In the genomic region with DNA sequence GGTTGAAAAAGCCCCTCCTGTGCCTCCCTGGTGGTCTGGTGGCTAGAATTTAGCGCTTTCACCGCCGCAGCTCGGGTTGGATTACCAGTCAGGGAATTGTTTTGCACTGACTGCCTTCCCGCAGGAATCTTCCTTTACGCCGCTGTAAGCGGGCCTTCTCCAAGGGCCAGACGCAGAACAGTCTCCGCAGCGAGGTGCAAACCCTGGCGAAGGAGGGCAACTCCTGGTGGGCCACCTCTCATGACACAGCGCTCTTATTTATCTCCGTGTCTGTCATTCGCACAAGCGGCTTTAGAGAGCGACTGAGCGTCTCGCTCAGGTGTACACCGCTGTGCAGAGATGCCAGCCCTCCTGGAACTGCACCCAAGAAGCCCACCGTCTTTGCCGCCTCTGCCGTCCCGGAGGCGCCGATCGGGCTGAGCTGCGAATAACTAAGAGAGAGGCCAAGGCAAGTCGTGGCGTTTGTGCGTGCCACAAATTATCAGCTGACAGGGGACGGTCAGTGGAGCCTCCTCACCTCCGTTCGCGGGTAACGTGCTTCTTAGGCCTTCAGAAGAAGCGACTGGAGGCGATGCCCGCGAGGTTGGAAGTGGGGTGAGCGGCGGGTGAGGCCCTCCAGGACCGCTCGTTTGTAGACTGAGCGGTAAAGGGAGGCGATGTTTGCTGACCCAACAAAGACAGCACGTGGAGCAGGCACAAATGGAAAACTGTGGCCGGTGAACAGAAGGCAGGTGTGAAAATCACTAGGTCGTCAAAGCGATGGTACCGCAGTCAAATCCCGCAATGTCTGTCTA, we compare ENCODE assay signal across 14 cellular contexts.
DNase-seq lines count a peak whose midpoint lies in the region; ATAC-seq, FAIRE-seq and TF ChIP-seq lines count a peak whose summit lies in the region.
"Had no signal": no experiment of that assay in that cellular context is flagged by ENCODE, and none has a peak within 500 bp of the region (broad histone marks: within the 10 kb centered on the region; RNA-seq: fewer than 3 reads in every experiment).

No MANE protein-coding gene starts in this region.

- no peak for FAIRE-seq in keratinocyte (lab: Jason Lieb, UNC)
- FAIRE-seq: GM12878, K562 had no signal

- H3K4me1 Mint-ChIP-seq in activated naive CD8-positive, alpha-beta T cell (ENCODE audit: low read depth) = peaks cover 39% of the 10 kb centered on the region
- peaks cover 12% of the 10 kb centered on the region for H3K4me1 Mint-ChIP-seq in type B pancreatic cell (ENCODE audit: unreplicated experiment)

- CTCF ChIA-PET in PC-3 (lab: Charles Lee) = no interaction called here

- H3K79me2 ChIP-seq in keratinocyte (ENCODE audit: control insufficient read depth, insufficient read depth, low read length) (no peaks in the 10 kb centered on the region), PC-3 (ENCODE audit: low read length) (no peaks in the 10 kb centered on the region)

- H3K27ac ChIP-seq in keratinocyte (ENCODE audit: control insufficient read depth, insufficient read depth, low read length) (no peak overlapping the region), PC-3 (ENCODE audit: low read length) (no peak overlapping the region)

- H3F3A ChIP-seq in PC-3 (ENCODE audit: low read length, unreplicated experiment) = no peaks in the 10 kb centered on the region

- no peak for ATAC-seq in PC-3
- ATAC-seq: GM12878, K562 had no signal

- H3K36me3 ChIP-seq in keratinocyte (ENCODE audit: control insufficient read depth in 2 of 2, extremely low read depth in 1 of 2, insufficient read depth in 2 of 2, low read length in 2 of 2) (no peaks in the 10 kb centered on the region), PC-3 (ENCODE audit: low read depth, low read length) (no peaks in the 10 kb centered on the region)

- H3K9me3 ChIP-seq in keratinocyte (ENCODE audit: control insufficient read depth, low read depth, low read length) (peaks cover 3% of the 10 kb centered on the region), PC-3 (ENCODE audit: low read length) (no peaks in the 10 kb centered on the region)

- H3K4me1 ChIP-seq in keratinocyte (ENCODE audit: control insufficient read depth, extremely low read depth, insufficient read depth, low read length) (peaks cover 11% of the 10 kb centered on the region), PC-3 (ENCODE audit: insufficient read depth, low read length) (peaks cover 13% of the 10 kb centered on the region)

- intact Hi-C loops in PC-3 (cut with micrococcal nuclease) = no loop called here

- dilution Hi-C loops in keratinocyte (cut with MboI; ENCODE audit: extremely low pct_ligation_motif_present, low sequenced_read_pairs) = no loop called here

- peaks cover 71% of the 10 kb centered on the region for H3K27me3 Mint-ChIP-seq in activated naive CD8-positive, alpha-beta T cell
- peaks cover 98% of the 10 kb centered on the region for H3K27me3 Mint-ChIP-seq in type B pancreatic cell

- H4K20me1 ChIP-seq in keratinocyte (ENCODE audit: control insufficient read depth, extremely low read depth, insufficient read depth, low read length) = no peaks in the 10 kb centered on the region
- no peaks in the 10 kb centered on the region for H4K20me1 ChIP-seq in PC-3 (ENCODE audit: low read length)

- H3K27ac Mint-ChIP-seq in activated naive CD8-positive, alpha-beta T cell = no peak overlapping the region
- H3K27ac Mint-ChIP-seq in type B pancreatic cell = no peak overlapping the region
- H3K27ac Mint-ChIP-seq: immature natural killer cell had no signal

- H3K9ac ChIP-seq in keratinocyte (ENCODE audit: control insufficient read depth, extremely low read depth, insufficient read depth, low read length) = no peak overlapping the region
- no peak overlapping the region for H3K9ac ChIP-seq in PC-3 (ENCODE audit: low read length)

- no peaks in the 10 kb centered on the region for H3K9me1 ChIP-seq in keratinocyte (ENCODE audit: control insufficient read depth, extremely low read depth, insufficient read depth, low read length)

- H3K4me3 ChIP-seq in keratinocyte (ENCODE audit: control insufficient read depth in 2 of 3, extremely low read depth in 1 of 3, insufficient read depth in 2 of 3, low read depth in 1 of 3, low read length in 3 of 3) (peak overlapping the region in 1 of 3 experiments; percentile 18), PC-3 (ENCODE audit: low read length) (no peak overlapping the region)
- H3K4me3 ChIP-seq: GM12878, K562 had no signal

- H3K9me2 ChIP-seq in PC-3 (replicated peaks; ENCODE audit: low read length) = no peaks in the 10 kb centered on the region

- POLR2A ChIA-PET in PC-3 (lab: Charles Lee; ENCODE audit: unreplicated experiment) = no interaction called here

- peaks cover 79% of the 10 kb centered on the region for H3K27me3 ChIP-seq in keratinocyte (ENCODE audit: control insufficient read depth, extremely low read depth, insufficient read depth, low read length)
- no peaks in the 10 kb centered on the region for H3K27me3 ChIP-seq in PC-3 (ENCODE audit: low read length)

- peak overlapping the region; percentile 53 for H3K4me2 ChIP-seq in keratinocyte (ENCODE audit: control insufficient read depth, extremely low read depth, insufficient read depth, low read depth, low read length)
- no peak overlapping the region for H3K4me2 ChIP-seq in PC-3 (ENCODE audit: low read length)

- no TSS peak for BruUV-seq in PC-3 (replicated peaks; lab: Mats Ljungman, UMichigan)

- peaks cover 4% of the 10 kb centered on the region for H3K36me3 Mint-ChIP-seq in activated naive CD8-positive, alpha-beta T cell
- H3K36me3 Mint-ChIP-seq in type B pancreatic cell = no peaks in the 10 kb centered on the region

- peak; percentile 8 for DNase-seq in stimulated activated CD4-positive, alpha-beta T cell treated with anti-CD3 and anti-CD28 coated beads, Interleukin-4, amount 100 ng/mL, for 1 hour
- no peak for DNase-seq in stimulated activated CD4-positive, alpha-beta T cell treated with anti-CD3 and anti-CD28 coated beads, Interleukin-1b, Interleukin-23, amount 100 ng/mL, for 48 hours
- DNase-seq in keratinocyte (ENCODE audit: low read depth, low spot score) (no peak), type B pancreatic cell (ENCODE audit: extremely low spot score, unreplicated experiment) (no peak), NCI-H510A treated with DMSO at 0.1 percent for 48 hours (lab: John Stamatoyannopoulos, UW) (no peak), PC-3 (no peak), NCI-H2029 treated with DMSO at 0.1 percent for 48 hours (lab: John Stamatoyannopoulos, UW) (no peak)
- DNase-seq: immature natural killer cell, NCI-H1417 treated with DMSO at 0.1 percent for 48 hours, NCI-H524, SW 1271 had no signal

- H2AFZ ChIP-seq in keratinocyte (ENCODE audit: control insufficient read depth, low read length) (no peak overlapping the region), PC-3 (ENCODE audit: low read length) (no peak overlapping the region)

- peak overlapping the region; percentile 78 for H3K4me3 Mint-ChIP-seq in activated naive CD8-positive, alpha-beta T cell
- H3K4me3 Mint-ChIP-seq in type B pancreatic cell = peak overlapping the region; percentile 85
- H3K4me3 Mint-ChIP-seq: immature natural killer cell had no signal

- no peak for TF ChIP-seq CTCF in keratinocyte (optimal IDR thresholded peaks at IDR 0.05 in 1 of 3, IDR thresholded peaks at IDR 0.05 in 1 of 3, conservative IDR thresholded peaks at IDR 0.05 in 1 of 3; ENCODE audit: extremely low read depth in 1 of 3, insufficient read depth in 2 of 3, low read length in 3 of 3)
- TF ChIP-seq CTCF in type B pancreatic cell (conservative IDR thresholded peaks at IDR 0.05) = no peak
- TF ChIP-seq CTCF in PC-3 (conservative IDR thresholded peaks at IDR 0.05; ENCODE audit: low read depth, low read length) = no peak

- no peaks in the 10 kb centered on the region for H3K9me3 Mint-ChIP-seq in activated naive CD8-positive, alpha-beta T cell (ENCODE audit: low read depth)
- no peaks in the 10 kb centered on the region for H3K9me3 Mint-ChIP-seq in type B pancreatic cell
